24 cellular contexts compared by ENCODE assay signal in the genomic region with DNA sequence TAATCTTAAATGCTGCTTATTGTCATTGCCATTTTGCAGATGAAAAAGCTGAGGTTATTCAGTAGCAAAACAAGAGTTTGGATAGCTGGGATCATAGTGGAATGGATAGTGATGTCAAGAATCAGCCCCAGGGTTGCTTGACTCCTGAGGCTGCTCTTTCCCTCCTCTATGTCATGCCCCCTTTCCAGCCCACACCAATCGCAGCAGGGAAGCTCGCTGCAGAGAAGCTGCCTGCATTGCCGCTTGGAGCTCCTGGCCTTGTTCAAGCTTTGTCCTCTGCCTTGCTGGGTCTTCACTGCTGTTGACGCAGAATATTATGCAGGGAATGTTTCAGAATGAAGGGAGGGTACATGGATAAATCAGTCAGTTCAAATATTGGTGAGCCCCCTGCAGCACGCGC.
"Had no signal": no experiment of that assay in that cellular context is flagged by ENCODE, and none has a peak within 500 bp of the region (broad histone marks: within the 10 kb centered on the region; RNA-seq: fewer than 3 reads in every experiment).

No MANE protein-coding gene starts in this region.

- H3K4me1 Mint-ChIP-seq: naive thymus-derived CD8-positive, alpha-beta T cell; nephron; stimulated activated naive B cell treated with anti-CD40 and anti-IgM and Interleukin-4, amounts not matched to agents 10 μg/mL and 1 μg/mL and 100 μg/mL, for 72 hours had no signal

- DNase-seq: hypothalamus; kidney; left colon; left lung; lower lobe of right lung; mammary epithelial cell; mesenchymal stem cell; naive thymus-derived CD8-positive, alpha-beta T cell; ovary; right lobe of liver; stimulated activated CD4-positive, alpha-beta T cell treated with anti-CD3 and anti-CD28 coated beads, Interleukin-12 subunit alpha, Interleukin-12 subunit beta, amount 100 ng/mL, for 4 hours; stimulated activated CD4-positive, alpha-beta T cell treated with anti-CD3 and anti-CD28 coated beads, Interleukin-15, amount 100 ng/mL, for 24 hours; stimulated activated CD4-positive, alpha-beta T cell treated with anti-CD3 and anti-CD28 coated beads, Interleukin-2, amount 100 ng/mL, for 24 hours; stimulated activated CD4-positive, alpha-beta T cell treated with anti-CD3 and anti-CD28 coated beads, Interleukin-4, amount 100 ng/mL, for 1 hour; stimulated activated naive B cell treated with anti-CD40 and anti-IgM and Interleukin-4, amounts not matched to agents 10 μg/mL and 1 μg/mL and 100 μg/mL, for 72 hours; stimulated activated naive CD8-positive, alpha-beta T cell treated with anti-CD3 and anti-CD28 coated beads, Interleukin-15, Interleukin-2, amounts not matched to agents 100 U/mL and 50 U/mL, for 24 hours; stomach; testis; thyroid gland; transverse colon; upper lobe of right lung had no signal

- H3K27me3 Mint-ChIP-seq: progenitor cell of endocrine pancreas had no signal

- H3K27ac ChIP-seq: left lung, lower lobe of right lung, ovary, right atrium auricular region, right lobe of liver, stomach, testis, thyroid gland, transverse colon, upper lobe of right lung had no signal

- H3K27me3 ChIP-seq: left lung, ovary, right atrium auricular region, right lobe of liver, stomach, testis, thyroid gland, transverse colon, upper lobe of right lung had no signal

- H3K36me3 Mint-ChIP-seq: naive thymus-derived CD8-positive, alpha-beta T cell; stimulated activated naive B cell treated with anti-CD40 and anti-IgM and Interleukin-4, amounts not matched to agents 10 μg/mL and 1 μg/mL and 100 μg/mL, for 72 hours had no signal

- H3K9me3 Mint-ChIP-seq: naive thymus-derived CD8-positive, alpha-beta T cell; nephron had no signal

- ATAC-seq: left colon; left lung; lower lobe of right lung; naive thymus-derived CD8-positive, alpha-beta T cell; right lobe of liver; stimulated activated naive B cell treated with anti-CD40 and anti-IgM and Interleukin-4, amounts not matched to agents 10 μg/mL and 1 μg/mL and 100 μg/mL, for 72 hours; stimulated activated naive CD8-positive, alpha-beta T cell treated with anti-CD3 and anti-CD28 coated beads, Interleukin-15, Interleukin-2, amounts not matched to agents 100 U/mL and 50 U/mL, for 24 hours; upper lobe of right lung had no signal

- H3K9me3 ChIP-seq: left lung, lower lobe of right lung, ovary, right atrium auricular region, right lobe of liver, stomach, testis, thyroid gland, transverse colon, upper lobe of right lung had no signal

- H3K27ac Mint-ChIP-seq: naive thymus-derived CD8-positive, alpha-beta T cell; nephron; stimulated activated naive B cell treated with anti-CD40 and anti-IgM and Interleukin-4, amounts not matched to agents 10 μg/mL and 1 μg/mL and 100 μg/mL, for 72 hours had no signal

- H3K4me3 ChIP-seq: left lung, lower lobe of right lung, ovary, right atrium auricular region, right lobe of liver, stomach, testis, thyroid gland, transverse colon, upper lobe of right lung had no signal

- H3K4me3 Mint-ChIP-seq: naive thymus-derived CD8-positive, alpha-beta T cell; nephron; stimulated activated naive B cell treated with anti-CD40 and anti-IgM and Interleukin-4, amounts not matched to agents 10 μg/mL and 1 μg/mL and 100 μg/mL, for 72 hours had no signal

- H3K36me3 ChIP-seq: ovary, transverse colon had no signal

- H3K4me1 ChIP-seq: left lung, lower lobe of right lung, right lobe of liver, testis, thyroid gland, upper lobe of right lung had no signal
